In genomic region chr3:43606274-43606673, GRCh38 we compare ENCODE assay signal across 16 cellular contexts. TPM values are rescaled to one million over a fixed set of nuclear protein-coding genes. Genes with fewer than 3 reads are reported as not detected.
DNase-seq lines count a peak whose midpoint lies in the region; ATAC-seq and TF ChIP-seq lines count a peak whose summit lies in the region.
"Had no signal": no experiment of that assay in that cellular context is flagged by ENCODE, and none has a peak within 500 bp of the region (broad histone marks: within the 10 kb centered on the region; RNA-seq: fewer than 3 reads in every experiment).

No MANE protein-coding gene starts in this region.

- no peaks in the 10 kb centered on the region for H3K9me3 ChIP-seq in endodermal cell (ENCODE audit: control insufficient read depth, low read length)
- H3K9me3 ChIP-seq in CD4-positive, alpha-beta memory T cell (ENCODE audit: control insufficient read depth in 1 of 2, low read length in 2 of 2): no peaks in the 10 kb centered on the region
- no peaks in the 10 kb centered on the region for H3K9me3 ChIP-seq in upper lobe of right lung
- H3K9me3 ChIP-seq: BE2C, Caco-2, HAP-1 had no signal

- H3K79me2 ChIP-seq in mesendoderm (ENCODE audit: control insufficient read depth, insufficient read depth, low read length): peaks cover 2% of the 10 kb centered on the region

- CTCF ChIA-PET in CD4-positive, alpha-beta memory T cell (lab: Charles Lee; ENCODE audit: partially characterized antibody): no interaction called here

- H3K27me3 ChIP-seq in endodermal cell (ENCODE audit: control insufficient read depth, insufficient read depth, low read length, poor library complexity, severe bottlenecking): no peaks in the 10 kb centered on the region
- H3K27me3 ChIP-seq in mesendoderm (ENCODE audit: insufficient read depth, low read length, poor library complexity): no peaks in the 10 kb centered on the region
- no peaks in the 10 kb centered on the region for H3K27me3 ChIP-seq in CD4-positive, alpha-beta memory T cell (ENCODE audit: insufficient read depth, low read length)
- no peaks in the 10 kb centered on the region for H3K27me3 ChIP-seq in upper lobe of right lung
- H3K27me3 ChIP-seq: BE2C had no signal

- no peak overlapping the region for H2BK5ac ChIP-seq in mesendoderm (ENCODE audit: low read length)

- H3K18ac ChIP-seq in mesendoderm (ENCODE audit: low read length): no peak overlapping the region

- H3K36me3 Mint-ChIP-seq in endodermal cell (ENCODE audit: low read depth): peaks cover 30% of the 10 kb centered on the region
- H3K36me3 Mint-ChIP-seq in CD4-positive, alpha-beta memory T cell: peaks cover 6 to 21% of the 10 kb centered on the region in 2 donors

- no peak overlapping the region for H2BK120ac ChIP-seq in mesendoderm (ENCODE audit: low read depth, low read length)

- no peak overlapping the region for H3K56ac ChIP-seq in mesendoderm (ENCODE audit: low read length)

- TF ChIP-seq CTCF in endodermal cell (conservative IDR thresholded peaks at IDR 0.05): no peak
- no peak for TF ChIP-seq CTCF in upper lobe of right lung (IDR thresholded peaks at IDR 0.05)

- H4K5ac ChIP-seq in mesendoderm (ENCODE audit: low read length): no peak overlapping the region

- H3K9ac ChIP-seq in endodermal cell (ENCODE audit: extremely low read depth, low read length, poor library complexity, severe bottlenecking) (no peak overlapping the region), mesendoderm (ENCODE audit: low read length) (no peak overlapping the region)

- ATAC-seq in upper lobe of right lung: no peak

- H3K36me3 ChIP-seq in endodermal cell (ENCODE audit: control insufficient read depth, insufficient read depth, low read length) (peaks cover 30% of the 10 kb centered on the region), mesendoderm (ENCODE audit: control insufficient read depth, insufficient read depth, low read length) (no peaks in the 10 kb centered on the region), upper lobe of right lung (peaks cover 23% of the 10 kb centered on the region)
- H3K36me3 ChIP-seq in CD4-positive, alpha-beta memory T cell (ENCODE audit: insufficient read depth, low read length): no peaks in the 10 kb centered on the region
- H3K36me3 ChIP-seq: BE2C, HAP-1 had no signal

- no peak overlapping the region for H4K8ac ChIP-seq in mesendoderm (ENCODE audit: low read depth, low read length)

- WGBS in endodermal cell (ENCODE audit: insufficient coverage in 1 of 2, insufficient read length in 1 of 2), 2 experiments: 63 to 66% methylated on average over 1 to 2 of the region's 2 CpGs
- WGBS in mesendoderm (ENCODE audit: extremely low coverage, insufficient coverage, low lambda C conversion rate): no CpG with 5 or more reads among the region's 2 CpGs

- peaks cover 12% of the 10 kb centered on the region for H3K4me1 Mint-ChIP-seq in endodermal cell
- H3K4me1 Mint-ChIP-seq in CD4-positive, alpha-beta memory T cell: no peaks in the 10 kb centered on the region

- no peaks in the 10 kb centered on the region for H3K27me3 Mint-ChIP-seq in endodermal cell (ENCODE audit: insufficient read depth)
- no peaks in the 10 kb centered on the region for H3K27me3 Mint-ChIP-seq in CD4-positive, alpha-beta memory T cell
- H3K27me3 Mint-ChIP-seq: CD4-positive, CD25-positive, alpha-beta regulatory T cell had no signal

- H2BK15ac ChIP-seq in mesendoderm (replicated peaks; ENCODE audit: low read depth): no peak overlapping the region

- H3K27ac ChIP-seq in endodermal cell (ENCODE audit: low read depth, low read length): peak overlapping the region; percentile 40
- H3K27ac ChIP-seq in mesendoderm (ENCODE audit: low read depth, low read length): no peak overlapping the region
- H3K27ac ChIP-seq in CD4-positive, alpha-beta memory T cell (ENCODE audit: low read depth, low read length): no peak overlapping the region
- H3K27ac ChIP-seq in upper lobe of right lung: no peak overlapping the region

- H2AK5ac ChIP-seq in mesendoderm (ENCODE audit: low read length): no peak overlapping the region

- H3K4me2 ChIP-seq in mesendoderm (ENCODE audit: low read length): no peak overlapping the region

- H3K79me1 ChIP-seq in mesendoderm (ENCODE audit: low read length): no peaks in the 10 kb centered on the region

- H3K4me1 ChIP-seq in endodermal cell (ENCODE audit: control insufficient read depth, insufficient read depth, low read length) (no peaks in the 10 kb centered on the region), mesendoderm (ENCODE audit: control insufficient read depth, low read depth, low read length) (peaks cover 2% of the 10 kb centered on the region), upper lobe of right lung (no peaks in the 10 kb centered on the region)
- H3K4me1 ChIP-seq in CD4-positive, alpha-beta memory T cell (ENCODE audit: insufficient read depth, low read length): no peaks in the 10 kb centered on the region
- H3K4me1 ChIP-seq: BE2C, Caco-2 had no signal

- intact Hi-C loops in CD4-positive, alpha-beta memory T cell (cut with micrococcal nuclease): no loop called here
- intact Hi-C loops in upper lobe of right lung (cut with DNase I): no loop called here

- no peaks in the 10 kb centered on the region for H3K9me3 Mint-ChIP-seq in endodermal cell
- H3K9me3 Mint-ChIP-seq in CD4-positive, alpha-beta memory T cell: no peaks in the 10 kb centered on the region
- H3K9me3 Mint-ChIP-seq: CD4-positive, CD25-positive, alpha-beta regulatory T cell had no signal

- H3K27ac Mint-ChIP-seq in endodermal cell: no peak overlapping the region
- H3K27ac Mint-ChIP-seq in CD4-positive, alpha-beta memory T cell: no peak overlapping the region
- H3K27ac Mint-ChIP-seq: CD4-positive, CD25-positive, alpha-beta regulatory T cell had no signal

- H3K23ac ChIP-seq in mesendoderm (ENCODE audit: low read length): no peak overlapping the region

- POLR2A ChIA-PET in CD4-positive, alpha-beta memory T cell (lab: Charles Lee; ENCODE audit: partially characterized antibody): no interaction called here

- H3K4ac ChIP-seq in mesendoderm (ENCODE audit: low read depth, low read length): no peak overlapping the region

- H3K4me3 Mint-ChIP-seq in endodermal cell: no peak overlapping the region
- H3K4me3 Mint-ChIP-seq in CD4-positive, alpha-beta memory T cell: no peak overlapping the region
- H3K4me3 Mint-ChIP-seq: CD4-positive, CD25-positive, alpha-beta regulatory T cell had no signal

- DNase-seq in NCI-H2227 (lab: John Stamatoyannopoulos, UW; ENCODE audit: unreplicated experiment): peak; percentile 0
- no peak for DNase-seq in endodermal cell
- peak; percentile 39 for DNase-seq in mesendoderm
- no peak for DNase-seq in activated CD8-positive, alpha-beta memory T cell treated with anti-CD3 and anti-CD28 coated beads, Interleukin-2, amount 50 U/mL, for 48 hours
- no peak for DNase-seq in CD4-positive, alpha-beta memory T cell
- no peak for DNase-seq in upper lobe of right lung
- DNase-seq in DMS153 (lab: John Stamatoyannopoulos, UW): no peak
- DNase-seq: ACHN; BE2C; C1 segment of cervical spinal cord; Caco-2; CD4-positive, CD25-positive, alpha-beta regulatory T cell; DMS79; GDM1; GOT3 had no signal

- no peak overlapping the region for H3K4me3 ChIP-seq in endodermal cell (ENCODE audit: low read length)
- H3K4me3 ChIP-seq in mesendoderm (ENCODE audit: low read length): no peak overlapping the region
- H3K4me3 ChIP-seq in CD4-positive, alpha-beta memory T cell (ENCODE audit: low read length in 2 of 2): no peak overlapping the region
- H3K4me3 ChIP-seq in upper lobe of right lung: no peak overlapping the region
- H3K4me3 ChIP-seq: HAP-1 had no signal

RNA-seq across cellular contexts. Expression of gene ANO10, which starts 15.5 kb away (rescaled TPM):
- total RNA-seq in endodermal cell: 100 to 1,000 TPM in 1 of 2 donors, 10 to 100 TPM in 1; 83.8 to 112 TPM
- polyA plus RNA-seq in endodermal cell (2013, experiment 1 of 2): 32.4 TPM
- 33.9 TPM for polyA plus RNA-seq in endodermal cell (2013, experiment 2 of 2)
- polyA plus RNA-seq in mesendoderm (2013, experiment 1 of 2): 19.3 TPM
- polyA plus RNA-seq in mesendoderm (2013, experiment 2 of 2): 20.3 TPM
- total RNA-seq in CD4-positive, alpha-beta memory T cell: 1 to 10 TPM; 9.7 to 9.9 TPM
- 1 to 10 TPM; 8.6 to 9.6 TPM for polyA plus RNA-seq in CD4-positive, alpha-beta memory T cell
- total RNA-seq in upper lobe of right lung: 30.6 TPM

Comparison
In these comparisons a context has a peak if more than half of its experiments do, and no peak if none do; other contexts are left out.
1. DNase-seq: peak in NCI-H2227 (single experiment) and mesendoderm (single experiment); none in endodermal cell (single experiment), activated CD8-positive, alpha-beta memory T cell treated with anti-CD3 and anti-CD28 coated beads, Interleukin-2, amount 50 U/mL, for 48 hours (single experiment), CD4-positive, alpha-beta memory T cell (0 of 5), upper lobe of right lung (single experiment) and DMS153 (single experiment).